1 cellular context compared by ENCODE assay signal in genomic region chr9:134131471-134132207, GRCh38.
TF ChIP-seq lines count a peak whose summit lies in the region.

No MANE protein-coding gene starts in this region.

TF ChIP-seq in HepG2, 621 proteins besides CTCF, POLR2A, EP300 and RAD21:
- TF ChIP-seq CREBL2 (CRISPR knock-in tag; IDR thresholded peaks at IDR 0.05; ENCODE audit: borderline replicate concordance) (no peak), ZNF263 (CRISPR knock-in tag; IDR thresholded peaks at IDR 0.05) (no peak), ZNF446 (CRISPR knock-in tag; IDR thresholded peaks at IDR 0.05) (no peak), ZNF710 (CRISPR knock-in tag; IDR thresholded peaks at IDR 0.05; ENCODE audit: borderline replicate concordance) (no peak), ZNF782 (CRISPR knock-in tag; IDR thresholded peaks at IDR 0.05; ENCODE audit: borderline replicate concordance) (no peak), BRD4 (CRISPR knock-in tag; IDR thresholded peaks at IDR 0.05) (no peak), ZNF563 (CRISPR knock-in tag; IDR thresholded peaks at IDR 0.05) (no peak), KDM5B (CRISPR knock-in tag; IDR thresholded peaks at IDR 0.05; ENCODE audit: borderline replicate concordance) (no peak), MAFG (CRISPR knock-in tag; IDR thresholded peaks at IDR 0.05) (no peak), NFKBIZ (CRISPR knock-in tag; IDR thresholded peaks at IDR 0.05) (no peak)
- TF ChIP-seq, protein P1, sequence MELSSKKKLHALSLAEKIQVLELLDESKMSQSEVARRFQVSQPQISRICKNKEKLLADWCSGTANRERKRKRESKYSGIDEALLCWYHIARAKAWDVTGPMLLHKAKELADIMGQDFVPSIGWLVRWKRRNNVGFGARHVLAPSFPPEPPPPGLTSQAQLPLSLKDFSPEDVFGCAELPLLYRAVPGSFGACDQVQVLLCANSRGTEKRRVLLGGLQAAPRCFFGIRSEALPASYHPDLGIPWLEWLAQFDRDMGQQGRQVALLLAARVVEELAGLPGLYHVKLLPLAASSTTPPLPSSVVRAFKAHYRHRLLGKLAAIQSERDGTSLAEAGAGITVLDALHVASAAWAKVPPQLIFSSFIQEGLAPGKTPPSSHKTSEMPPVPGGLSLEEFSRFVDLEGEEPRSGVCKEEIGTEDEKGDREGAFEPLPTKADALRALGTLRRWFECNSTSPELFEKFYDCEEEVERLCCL (CRISPR knock-in tag; IDR thresholded peaks at IDR 0.05; ENCODE audit: borderline replicate concordance): no peak
TF ChIP-seq in HepG2: peak in this region for 0.
